8 cellular contexts compared by ENCODE assay signal in the genomic region with DNA sequence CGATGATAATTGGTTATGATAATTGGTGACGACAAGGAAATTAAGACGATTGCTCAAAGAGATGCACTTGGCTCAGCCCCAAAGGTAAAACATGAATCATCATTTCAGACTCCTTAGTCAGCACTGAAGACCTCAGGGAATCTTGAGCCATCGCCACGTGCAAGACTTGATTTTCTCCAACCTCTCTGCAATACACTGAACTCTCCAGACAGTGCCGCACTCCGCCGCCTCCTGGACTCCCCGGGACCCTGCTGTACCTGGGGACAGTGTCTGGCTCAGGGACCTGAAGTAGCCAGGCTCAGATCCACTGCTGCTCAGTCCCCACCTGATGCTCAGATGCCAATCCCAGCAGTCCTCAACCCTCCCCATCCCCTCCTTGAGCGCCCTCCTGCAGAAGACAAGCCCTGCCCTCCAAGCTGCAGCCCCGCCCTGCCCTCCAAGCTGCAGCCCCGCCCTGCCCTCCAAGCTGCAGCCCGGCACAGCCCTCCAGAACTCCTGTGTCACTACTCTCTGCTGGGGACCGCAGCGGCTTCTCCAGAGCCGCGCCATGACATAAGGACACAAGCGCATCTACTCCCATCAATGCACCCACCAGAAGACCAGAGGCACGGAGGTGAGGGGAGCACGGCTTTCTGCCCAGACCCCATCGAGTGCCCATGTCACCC. TPM values are rescaled to one million over a fixed set of nuclear protein-coding genes. Genes with fewer than 3 reads are reported as not detected.
DNase-seq lines count a peak whose midpoint lies in the region; ATAC-seq and TF ChIP-seq lines count a peak whose summit lies in the region.

No MANE protein-coding gene starts in this region.

- peak; percentile 52 for TF ChIP-seq CTCF in osteocyte (IDR thresholded peaks at IDR 0.05)

- peaks cover 11% of the 10 kb centered on the region for H3K36me3 Mint-ChIP-seq in osteocyte (ENCODE audit: unreplicated experiment)

- peak overlapping the region; percentile 89 for H3K4me3 Mint-ChIP-seq in osteocyte (ENCODE audit: unreplicated experiment)

- H3K27ac Mint-ChIP-seq in osteocyte (ENCODE audit: unreplicated experiment), result peak overlapping the region; percentile 89

- no peaks in the 10 kb centered on the region for H3K27me3 Mint-ChIP-seq in osteocyte (ENCODE audit: unreplicated experiment)

- ATAC-seq in GM18519 (IDR thresholded peaks at IDR 0.05; ENCODE audit: low FRiP score, unreplicated experiment) (peak; percentile 10), HG02981 (IDR thresholded peaks at IDR 0.05; ENCODE audit: unreplicated experiment) (peak; percentile 16)

- H3K9me3 Mint-ChIP-seq in osteocyte (ENCODE audit: unreplicated experiment), result no peaks in the 10 kb centered on the region

- peak; percentile 58 for DNase-seq in AG08396 (ENCODE audit: low spot score)
- DNase-seq in NCI-H2227 treated with DMSO at 0.1 percent for 48 hours (lab: John Stamatoyannopoulos, UW), result peak; percentile 69
- DNase-seq in activated gamma-delta T cell treated with Interleukin-2 at 50 U/mL for 16 hours, result peak; percentile 33
- peak; percentile 74 for DNase-seq in glomerular visceral epithelial cell (ENCODE audit: extremely low spot score)
- no peak for DNase-seq in osteocyte (ENCODE audit: extremely low spot score, unreplicated experiment)
- DNase-seq in UCSD-AML1 (lab: John Stamatoyannopoulos, UW; ENCODE audit: unreplicated experiment), result no peak

- peaks cover 43% of the 10 kb centered on the region for H3K4me1 Mint-ChIP-seq in osteocyte (ENCODE audit: unreplicated experiment)

RNA-seq across cellular contexts. Expression of a gene that starts 1.1 kb away (rescaled TPM):
- 28.0 and 32.8 TPM in 2 replicates for total RNA-seq in osteocyte

Comparison
In these comparisons a context has a peak if more than half of its experiments do, and no peak if none do; other contexts are left out.
1. DNase-seq: peak in AG08396 (single experiment), NCI-H2227 treated with DMSO at 0.1 percent for 48 hours (single experiment), activated gamma-delta T cell treated with Interleukin-2 at 50 U/mL for 16 hours (single experiment) and glomerular visceral epithelial cell (single experiment); none in osteocyte (single experiment) and UCSD-AML1 (single experiment).